Comparison of ENCODE assay signal across 23 cellular contexts in genomic region chr1:241614144-241614543, GRCh38. TPM values are rescaled to one million over a fixed set of nuclear protein-coding genes. Genes with fewer than 3 reads are reported as not detected.
DNase-seq lines count a peak whose midpoint lies in the region; ATAC-seq and TF ChIP-seq lines count a peak whose summit lies in the region.
"Had no signal": no experiment of that assay in that cellular context is flagged by ENCODE, and none has a peak within 500 bp of the region (broad histone marks: within the 10 kb centered on the region; RNA-seq: fewer than 3 reads in every experiment).

No MANE protein-coding gene starts in this region.

- 0 out of 2 replicates have a peak overlapping the region, but pooled peaks have one; percentile 65 for H3K4me2 ChIP-seq in PC-3 (ENCODE audit: low read length)
- H3K4me2 ChIP-seq: BLaER1 treated with 17β-estradiol and CSF1 and Interleukin-3, amounts not matched to agents 10 nM and 100 nM had no signal

- no peak overlapping the region for H2AFZ ChIP-seq in PC-3 (ENCODE audit: low read length)

- H3K36me3 ChIP-seq in PC-3 (ENCODE audit: low read depth, low read length) = no peaks in the 10 kb centered on the region
- H3K36me3 ChIP-seq in gastroesophageal sphincter = no peaks in the 10 kb centered on the region
- H3K36me3 ChIP-seq: prostate gland, uterus had no signal

- TF ChIP-seq CTCF in PC-3 (conservative IDR thresholded peaks at IDR 0.05; ENCODE audit: low read depth, low read length) (no peak), astrocyte of the cerebellum (IDR thresholded peaks at IDR 0.05; ENCODE audit: low read depth, low read length, missing control alignments) (no peak), gastroesophageal sphincter (IDR thresholded peaks at IDR 0.05) (no peak)

- H3K9me3 ChIP-seq in PC-3 (ENCODE audit: low read length) = no peaks in the 10 kb centered on the region
- no peaks in the 10 kb centered on the region for H3K9me3 ChIP-seq in gastroesophageal sphincter
- H3K9me3 ChIP-seq: BLaER1 treated with 17β-estradiol and CSF1 and Interleukin-3, amounts not matched to agents 10 nM and 100 nM; prostate gland; testis; uterus had no signal

- no peaks in the 10 kb centered on the region for H3K36me3 Mint-ChIP-seq in activated naive CD4-positive, alpha-beta T cell treated with anti-CD3 and anti-CD28 coated beads, Interleukin-2, amount 50 U/mL, for 72 hours
- no peaks in the 10 kb centered on the region for H3K36me3 Mint-ChIP-seq in stimulated activated effector memory CD8-positive, alpha-beta T cell treated with anti-CD3 and anti-CD28 coated beads, Interleukin-12 subunit alpha, Interleukin-12 subunit beta, amount 100 ng/mL, for 72 hours

- H3K4me3 Mint-ChIP-seq in stimulated activated effector memory CD8-positive, alpha-beta T cell treated with anti-CD3 and anti-CD28 coated beads, Interleukin-12 subunit alpha, Interleukin-12 subunit beta, amount 100 ng/mL, for 72 hours = no peak overlapping the region
- H3K4me3 Mint-ChIP-seq: activated CD4-positive, alpha-beta T cell treated with anti-CD3 and anti-CD28 coated beads, Interleukin-2, amount 10 ng/mL, durations not matched to agents 7 days and 5 days; T-helper 2 cell treated with Interferon-gamma antibody and Interleukin-4, amounts not matched to agents 5 μg/mL and 100 μg/mL, for 36 hours had no signal

- no peaks in the 10 kb centered on the region for H3K9me2 ChIP-seq in PC-3 (replicated peaks; ENCODE audit: low read length)

- peaks cover 6% of the 10 kb centered on the region for H3F3A ChIP-seq in PC-3 (ENCODE audit: low read length, unreplicated experiment)

- no peak overlapping the region for H3K27ac Mint-ChIP-seq in activated naive CD4-positive, alpha-beta T cell treated with anti-CD3 and anti-CD28 coated beads, Interleukin-2, amount 50 U/mL, for 72 hours
- H3K27ac Mint-ChIP-seq in stimulated activated effector memory CD8-positive, alpha-beta T cell treated with anti-CD3 and anti-CD28 coated beads, Interleukin-12 subunit alpha, Interleukin-12 subunit beta, amount 100 ng/mL, for 72 hours = peak overlapping the region; percentile 4
- H3K27ac Mint-ChIP-seq: activated CD4-positive, alpha-beta T cell treated with anti-CD3 and anti-CD28 coated beads, Interleukin-2, amount 10 ng/mL, durations not matched to agents 7 days and 5 days; T-helper 2 cell treated with Interferon-gamma antibody and Interleukin-4, amounts not matched to agents 5 μg/mL and 100 μg/mL, for 36 hours had no signal

- no peak for TF ChIP-seq POLR2A in gastroesophageal sphincter (IDR thresholded peaks at IDR 0.05)

- H3K27ac ChIP-seq in PC-3 (ENCODE audit: low read length) = peak overlapping the region; percentile 85
- no peak overlapping the region for H3K27ac ChIP-seq in gastroesophageal sphincter
- H3K27ac ChIP-seq: prostate gland, testis, uterus, VCaP had no signal

- H3K4me1 ChIP-seq in PC-3 (ENCODE audit: insufficient read depth, low read length) (peaks cover 73% of the 10 kb centered on the region), gastroesophageal sphincter (no peaks in the 10 kb centered on the region)
- H3K4me1 ChIP-seq: prostate gland, uterus had no signal

- H3K27me3 ChIP-seq in PC-3 (ENCODE audit: low read length) (no peaks in the 10 kb centered on the region), gastroesophageal sphincter (no peaks in the 10 kb centered on the region)
- H3K27me3 ChIP-seq: BLaER1 treated with 17β-estradiol and CSF1 and Interleukin-3, amounts not matched to agents 10 nM and 100 nM; testis; uterus had no signal

- H3K79me2 ChIP-seq in PC-3 (ENCODE audit: low read length) = no peaks in the 10 kb centered on the region

- DNase-seq in activated naive CD4-positive, alpha-beta T cell treated with anti-CD3 and anti-CD28 coated beads, Interleukin-2, amount 50 U/mL, for 72 hours (ENCODE audit: low spot score in 2 of 2) = no peak
- no peak for DNase-seq in activated naive CD4-positive, alpha-beta T cell treated with Interleukin-2 at 50 U/mL for 16 hours
- no peak for DNase-seq in PC-3
- peak; percentile 43 for DNase-seq in astrocyte of the cerebellum (ENCODE audit: low read depth)
- DNase-seq in stimulated activated effector memory CD8-positive, alpha-beta T cell treated with anti-CD3 and anti-CD28 coated beads, Interleukin-12 subunit alpha, Interleukin-12 subunit beta, amount 100 ng/mL, for 72 hours (ENCODE audit: low spot score in 2 of 2) = no peak
- DNase-seq in effector CD4-positive, alpha-beta T cell = no peak
- DNase-seq: activated CD4-positive, alpha-beta T cell treated with anti-CD3 and anti-CD28 coated beads, Interleukin-2, amount 10 ng/mL, durations not matched to agents 7 days and 5 days; activated naive CD4-positive, alpha-beta T cell; anterior cingulate cortex; head of caudate nucleus; NCI-H1048; NCI-H187; testis; uterus had no signal

- 86 to 94% methylated on average over 4 of the region's 4 CpGs for WGBS in gastroesophageal sphincter (ENCODE audit: low coverage in 1 of 2), 2 donors

- BruUV-seq in PC-3 (replicated peaks; lab: Mats Ljungman, UMichigan) = no TSS peak

- H3K9me3 Mint-ChIP-seq in activated naive CD4-positive, alpha-beta T cell treated with anti-CD3 and anti-CD28 coated beads, Interleukin-2, amount 50 U/mL, for 72 hours = no peaks in the 10 kb centered on the region
- no peaks in the 10 kb centered on the region for H3K9me3 Mint-ChIP-seq in stimulated activated effector memory CD8-positive, alpha-beta T cell treated with anti-CD3 and anti-CD28 coated beads, Interleukin-12 subunit alpha, Interleukin-12 subunit beta, amount 100 ng/mL, for 72 hours
- H3K9me3 Mint-ChIP-seq: activated CD4-positive, alpha-beta T cell treated with anti-CD3 and anti-CD28 coated beads, Interleukin-2, amount 10 ng/mL, durations not matched to agents 7 days and 5 days; T-helper 2 cell treated with Interferon-gamma antibody and Interleukin-4, amounts not matched to agents 5 μg/mL and 100 μg/mL, for 36 hours had no signal

- CTCF ChIA-PET in PC-3 (lab: Charles Lee) = no interaction called here

- no peak for TF ChIP-seq EP300 in gastroesophageal sphincter (IDR thresholded peaks at IDR 0.05)

- intact Hi-C loops in PC-3 (cut with micrococcal nuclease) = loop anchor here (5.0 kb wide), 1 partner anchor 373 kb away; no protein-coding TSS in a partner anchor

- peaks cover 22% of the 10 kb centered on the region for H3K4me1 Mint-ChIP-seq in stimulated activated effector memory CD8-positive, alpha-beta T cell treated with anti-CD3 and anti-CD28 coated beads, Interleukin-12 subunit alpha, Interleukin-12 subunit beta, amount 100 ng/mL, for 72 hours

- no peaks in the 10 kb centered on the region for H4K20me1 ChIP-seq in PC-3 (ENCODE audit: low read length)

- H3K4me3 ChIP-seq in PC-3 (ENCODE audit: low read length) = no peak overlapping the region
- H3K4me3 ChIP-seq in astrocyte of the cerebellum (ENCODE audit: low read depth, low read length) = no peak overlapping the region
- H3K4me3 ChIP-seq in gastroesophageal sphincter = no peak overlapping the region
- H3K4me3 ChIP-seq: BLaER1 treated with 17β-estradiol and CSF1 and Interleukin-3, amounts not matched to agents 10 nM and 100 nM; prostate gland; testis; uterus had no signal

- H3K9ac ChIP-seq in PC-3 (ENCODE audit: low read length) = no peak overlapping the region
- H3K9ac ChIP-seq: BLaER1 treated with 17β-estradiol and CSF1 and Interleukin-3, amounts not matched to agents 10 nM and 100 nM had no signal

- POLR2A ChIA-PET in PC-3 (lab: Charles Lee; ENCODE audit: unreplicated experiment) = no interaction called here

- in situ Hi-C loops in astrocyte of the cerebellum (cut with HindIII; ENCODE audit: low sequenced_read_pairs) = loop anchor here (10.0 kb wide), 1 partner anchor 231 kb away; the partner anchor contains the start of gene EXO1

- ATAC-seq in activated naive CD4-positive, alpha-beta T cell treated with anti-CD3 and anti-CD28 coated beads, Interleukin-2, amount 50 U/mL, for 72 hours = peak; percentile 44 to 64
- ATAC-seq in PC-3 (no peak), GM21360 (IDR thresholded peaks at IDR 0.05; ENCODE audit: unreplicated experiment) (no peak), gastroesophageal sphincter (no peak)
- peak; percentile 92 for ATAC-seq in stimulated activated effector memory CD8-positive, alpha-beta T cell treated with anti-CD3 and anti-CD28 coated beads, Interleukin-12 subunit alpha, Interleukin-12 subunit beta, amount 100 ng/mL, for 72 hours
- ATAC-seq: Right ventricle myocardium inferior had no signal

RNA-seq across cellular contexts. Expression of gene CHML, which starts 26.0 kb away (rescaled TPM):
- total RNA-seq in activated naive CD4-positive, alpha-beta T cell treated with anti-CD3 and anti-CD28 coated beads, Interleukin-2, amount 50 U/mL, for 72 hours = 10 to 100 TPM; 13.1 to 16.2 TPM
- total RNA-seq in PC-3 (2014; rRNA removed) (54.5 and 68.6 TPM in 2 replicates), gastroesophageal sphincter (10 to 100 TPM in 1 of 4 donors, 1 to 10 TPM in 3; 5.3 to 10.2 (median 8.8) TPM)

RNA-seq across cellular contexts. Expression of gene OPN3, which starts 26.0 kb away (rescaled TPM):
- 10 to 100 TPM in 1 of 2 donors, 1 to 10 TPM in 1; 8.2 to 13.6 TPM for total RNA-seq in activated naive CD4-positive, alpha-beta T cell treated with anti-CD3 and anti-CD28 coated beads, Interleukin-2, amount 50 U/mL, for 72 hours
- 44.8 and 45.5 TPM in 2 replicates for total RNA-seq in PC-3 (2014; rRNA removed)
- total RNA-seq in gastroesophageal sphincter = 10 to 100 TPM in 1 of 4 donors, 1 to 10 TPM in 3; 3.5 to 13.9 (median 4.8) TPM

RNA-seq across cellular contexts. Expression of gene WDR64, which starts 37.9 kb away (rescaled TPM):
- total RNA-seq in activated naive CD4-positive, alpha-beta T cell treated with anti-CD3 and anti-CD28 coated beads, Interleukin-2, amount 50 U/mL, for 72 hours = not detected
- total RNA-seq in PC-3 (2014; rRNA removed) = not detected in 2 replicates
- under 1 TPM in 1 of 4 donors, not detected in 3; 0.16 TPM for total RNA-seq in gastroesophageal sphincter
- total RNA-seq: Daoy, H4, Right ventricle myocardium inferior had no signal

Comparison
In these comparisons a context has a peak if more than half of its experiments do, and no peak if none do; other contexts are left out.
1. ATAC-seq: peak in activated naive CD4-positive, alpha-beta T cell treated with anti-CD3 and anti-CD28 coated beads, Interleukin-2, amount 50 U/mL, for 72 hours (2 of 2) and stimulated activated effector memory CD8-positive, alpha-beta T cell treated with anti-CD3 and anti-CD28 coated beads, Interleukin-12 subunit alpha, Interleukin-12 subunit beta, amount 100 ng/mL, for 72 hours (single experiment); none in PC-3 (single experiment), GM21360 (single experiment) and gastroesophageal sphincter (single experiment).